In the genomic region with DNA sequence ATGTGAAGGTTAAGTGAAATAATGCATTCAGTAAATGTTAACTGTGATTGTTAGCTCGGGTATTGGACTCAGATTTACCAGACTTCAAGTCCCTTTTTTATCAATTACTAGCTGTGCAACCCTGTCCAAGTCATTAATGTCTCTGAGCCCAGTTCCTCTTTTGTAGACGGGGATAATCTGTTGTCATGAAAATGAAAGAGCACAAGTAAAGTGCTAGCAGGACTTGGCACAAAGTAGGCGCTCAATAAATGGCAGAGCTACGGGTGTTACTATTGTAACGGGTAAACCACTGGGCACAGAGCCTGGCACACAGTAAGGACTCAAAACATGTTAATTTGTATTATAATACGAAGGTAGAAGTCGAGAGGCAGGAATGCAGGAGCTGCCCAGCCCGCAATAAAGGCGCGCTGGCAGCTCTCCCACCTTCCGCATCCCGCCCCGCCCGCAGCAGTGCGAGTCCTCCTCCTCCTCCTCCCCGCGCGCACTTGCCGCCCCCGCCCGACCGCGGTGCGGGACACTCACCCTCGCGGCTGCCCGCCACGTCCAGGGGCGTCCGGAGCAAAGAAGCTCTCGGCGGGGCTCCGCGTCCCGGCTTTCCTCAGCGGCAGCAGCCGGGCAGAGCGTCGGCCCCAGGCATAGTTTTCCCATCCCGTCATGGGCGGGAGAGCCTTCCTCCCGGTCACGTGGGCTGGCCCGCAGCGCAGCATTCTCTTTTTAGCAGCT, we compare ENCODE assay signal across 8 cellular contexts. TPM values are rescaled to one million over a fixed set of nuclear protein-coding genes. Genes with fewer than 3 reads are reported as not detected.
DNase-seq lines count a peak whose midpoint lies in the region; ATAC-seq and TF ChIP-seq lines count a peak whose summit lies in the region.

A gene with protein sequence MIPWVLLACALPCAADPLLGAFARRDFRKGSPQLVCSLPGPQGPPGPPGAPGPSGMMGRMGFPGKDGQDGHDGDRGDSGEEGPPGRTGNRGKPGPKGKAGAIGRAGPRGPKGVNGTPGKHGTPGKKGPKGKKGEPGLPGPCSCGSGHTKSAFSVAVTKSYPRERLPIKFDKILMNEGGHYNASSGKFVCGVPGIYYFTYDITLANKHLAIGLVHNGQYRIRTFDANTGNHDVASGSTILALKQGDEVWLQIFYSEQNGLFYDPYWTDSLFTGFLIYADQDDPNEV (minus strand): TSS at position 637 of the 723 bp plus-strand sequence. CDS start 15,615 bp downstream, outside the sequence.

- H3K27ac ChIP-seq in AG04450 (ENCODE audit: low read depth, low read length) (peak within 1 kb of the TSS; percentile 2), Panc1 (ENCODE audit: low read length) (no peak within 1 kb of the TSS), layer of hippocampus (ENCODE audit: low read depth, low read length) (peak within 1 kb of the TSS; percentile 27), spleen (peak within 1 kb of the TSS in 1 of 8 donors; percentile 39)

- no peaks in the 10 kb centered on the region for H3K36me3 ChIP-seq in Panc1 (ENCODE audit: control insufficient read depth, insufficient read depth, low read length)
- no peaks in the 10 kb centered on the region for H3K36me3 ChIP-seq in spleen

- no peak for TF ChIP-seq POLR2A in spleen (IDR thresholded peaks at IDR 0.05)

- peaks cover 14% of the 10 kb centered on the region for H3K27me3 ChIP-seq in AG04450 (ENCODE audit: control insufficient read depth, insufficient read depth, low read length)
- H3K27me3 ChIP-seq in Panc1 (ENCODE audit: control insufficient read depth, insufficient read depth, low read length): peaks cover 24% of the 10 kb centered on the region
- no peaks in the 10 kb centered on the region for H3K27me3 ChIP-seq in layer of hippocampus (ENCODE audit: control insufficient read depth, insufficient read depth, low read length)
- peaks cover 0 to 80% (median 23%) of the 10 kb centered on the region in 7 donors for H3K27me3 ChIP-seq in spleen (replicated peaks in 1 of 7)

- 3 to 7% (median 4%) methylated on average over 20 to 45 of the region's 45 CpGs for WGBS in spleen, 5 donors

- peak within 1 kb of the TSS; percentile 65 for H3K4me3 ChIP-seq in AG04450 (ENCODE audit: low read depth, low read length)
- peak within 1 kb of the TSS; percentile 47 to 51 for H3K4me3 ChIP-seq in Panc1 (ENCODE audit: low read depth in 2 of 2, low read length in 2 of 2)
- peak within 1 kb of the TSS; percentile 61 for H3K4me3 ChIP-seq in choroid plexus epithelial cell (ENCODE audit: low read depth, low read length)
- H3K4me3 ChIP-seq in spleen: peak within 1 kb of the TSS; percentile 36 to 72 (median 45)

- no TSS peak for BruUV-seq in Panc1 (replicated peaks; lab: Mats Ljungman, UMichigan)

- CTCF ChIA-PET in AG04450 (lab: Charles Lee) (interaction anchor here (0.6 to 2.8 kb wide), 10 partner anchors 10 to 349 kb away, joined by 3 to 12 read pairs (median 3); no protein-coding TSS in a partner anchor), Panc1 (lab: Charles Lee) (no interaction called here)

- POLR2A ChIA-PET in AG04450 (lab: Yijun Ruan, JAX) (interaction anchor here (0.6 to 1.0 kb wide), 4 partner anchors 9 to 175 kb away, joined by 3 to 7 read pairs (median 4); no protein-coding TSS in a partner anchor), Panc1 (lab: Charles Lee) (no interaction called here)

- intact Hi-C loops in Panc1 (cut with micrococcal nuclease; ENCODE audit: unreplicated experiment) (no loop called here), spleen (cut with DNase I; ENCODE audit: low total_unique reads) (no loop called here)

- DNase-seq in AG04450 (ENCODE audit: low read depth, low spot score): peak; percentile 48
- no peak for DNase-seq in Panc1 (ENCODE audit: low read depth, low spot score)
- peak; percentile 64 for DNase-seq in choroid plexus epithelial cell (ENCODE audit: low read depth)
- DNase-seq in spleen: peak; percentile 85
- no peak for DNase-seq in NCI-H1694 (lab: John Stamatoyannopoulos, UW)
- no peak for DNase-seq in NK-92 treated with Interleukin-12 subunit alpha and Interleukin-12 subunit beta, amount 100 ng/mL, for 24 hours (lab: John Stamatoyannopoulos, UW)

- no peaks in the 10 kb centered on the region; the same call in 1 of the 2 replicates for H3K4me1 ChIP-seq in Panc1 (ENCODE audit: control insufficient read depth, insufficient read depth, low read length)
- peaks cover 0 to 16% (median 11%) of the 10 kb centered on the region in 6 donors for H3K4me1 ChIP-seq in spleen

- TF ChIP-seq CTCF in AG04450 (IDR thresholded peaks at IDR 0.05; ENCODE audit: low read depth, low read length): no peak
- TF ChIP-seq CTCF in Panc1 (IDR thresholded peaks at IDR 0.05): no peak
- no peak for TF ChIP-seq CTCF in choroid plexus epithelial cell (conservative IDR thresholded peaks at IDR 0.05; ENCODE audit: low read depth, low read length)
- no peak for TF ChIP-seq CTCF in spleen (IDR thresholded peaks at IDR 0.05 in 8 of 11, conservative IDR thresholded peaks at IDR 0.05 in 3 of 11)

- ATAC-seq in GM18517 (IDR thresholded peaks at IDR 0.05; ENCODE audit: unreplicated experiment) (peak; percentile 48), Panc1 (peak; percentile 83)

- in situ Hi-C loops in Panc1 (cut with HindIII; ENCODE audit: low pct_unique_long_range_greater_than_20kb, low sequenced_read_pairs): no loop called here

- H3K9me3 ChIP-seq in AG04450 (ENCODE audit: control insufficient read depth, insufficient read depth, low read length) (peaks cover 2% of the 10 kb centered on the region; the same call in 1 of the 2 replicates), Panc1 (ENCODE audit: control insufficient read depth, insufficient read depth, low read depth, low read length) (no peaks in the 10 kb centered on the region), spleen (no peaks in the 10 kb centered on the region)

RNA-seq across cellular contexts. Expression of the gene that starts here (rescaled TPM):
- polyA plus RNA-seq in AG04450 (2011; rRNA removed) (1.1 TPM in 2 replicates), spleen (under 1 TPM; 0.24 to 0.36 (median 0.32) TPM)
- polyA minus RNA-seq in AG04450 (2011; rRNA and poly(A)+ RNA removed): 0.61 and 0.69 TPM in 2 replicates
- total RNA-seq in Panc1 (2021; ENCODE audit: unreplicated experiment) (0.44 TPM), spleen (under 1 TPM in 4 of 7 donors, not detected in 3; 0.16 to 0.52 (median 0.32) TPM)
- not detected for polyA plus RNA-seq in Panc1 (2012; ENCODE audit: insufficient read length)

Comparison
In these comparisons a context has a peak if more than half of its experiments do, and no peak if none do; other contexts are left out.
1. Peak in ATAC-seq and H3K4me3 ChIP-seq in Panc1; RNA of the gene not detected or under 1 TPM.
2. Peak in DNase-seq and H3K4me3 ChIP-seq in spleen; RNA of the gene not detected or under 1 TPM.
3. DNase-seq: peak in AG04450 (single experiment) and choroid plexus epithelial cell (single experiment); none in Panc1 (single experiment), NCI-H1694 (single experiment) and NK-92 treated with Interleukin-12 subunit alpha and Interleukin-12 subunit beta, amount 100 ng/mL, for 24 hours (single experiment).
4. Peak in every context shown above with its lines, with median percentiles within 50 percentile points of each other: H3K4me3 ChIP-seq.